In the genomic region with DNA sequence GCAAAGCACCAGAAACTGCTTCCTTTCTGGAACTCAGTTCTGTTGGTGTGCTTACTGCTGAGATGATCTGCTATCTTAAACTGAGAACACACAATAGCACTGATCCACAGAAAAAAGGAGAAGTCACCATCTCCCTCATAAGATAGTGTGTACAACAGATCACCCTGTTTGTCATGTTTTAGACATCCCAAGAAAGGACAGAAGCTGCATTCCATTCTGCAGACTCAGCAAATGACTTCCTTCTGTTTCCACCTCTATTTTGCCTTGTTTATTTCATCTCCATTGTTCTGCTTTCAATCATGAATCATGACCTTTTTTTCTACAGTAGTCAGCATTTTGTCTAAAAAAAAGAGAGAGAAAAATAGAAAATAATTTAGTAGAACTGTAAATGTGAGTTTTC, we compare ENCODE assay signal across 1 cellular context.
TF ChIP-seq lines count a peak whose summit lies in the region.

No MANE protein-coding gene starts in this region.

TF ChIP-seq in SK-N-SH, 30 proteins besides CTCF, POLR2A, EP300 and RAD21 (continued from another document):
- TF ChIP-seq, protein P1, sequence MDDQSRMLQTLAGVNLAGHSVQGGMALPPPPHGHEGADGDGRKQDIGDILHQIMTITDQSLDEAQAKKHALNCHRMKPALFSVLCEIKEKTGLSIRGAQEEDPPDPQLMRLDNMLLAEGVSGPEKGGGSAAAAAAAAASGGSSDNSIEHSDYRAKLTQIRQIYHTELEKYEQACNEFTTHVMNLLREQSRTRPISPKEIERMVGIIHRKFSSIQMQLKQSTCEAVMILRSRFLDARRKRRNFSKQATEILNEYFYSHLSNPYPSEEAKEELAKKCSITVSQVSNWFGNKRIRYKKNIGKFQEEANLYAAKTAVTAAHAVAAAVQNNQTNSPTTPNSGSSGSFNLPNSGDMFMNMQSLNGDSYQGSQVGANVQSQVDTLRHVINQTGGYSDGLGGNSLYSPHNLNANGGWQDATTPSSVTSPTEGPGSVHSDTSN (IDR thresholded peaks at IDR 0.05), result 0 out of 2 replicates have a peak, but pooled peaks have one; percentile 22
- TF ChIP-seq, protein P2, sequence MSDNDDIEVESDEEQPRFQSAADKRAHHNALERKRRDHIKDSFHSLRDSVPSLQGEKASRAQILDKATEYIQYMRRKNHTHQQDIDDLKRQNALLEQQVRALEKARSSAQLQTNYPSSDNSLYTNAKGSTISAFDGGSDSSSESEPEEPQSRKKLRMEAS (IDR thresholded peaks at IDR 0.05; ENCODE audit: low read depth), result no peak
- no peak for TF ChIP-seq MEF2A (IDR thresholded peaks at IDR 0.05; ENCODE audit: borderline replicate concordance, low read depth)
- TF ChIP-seq, protein P3, sequence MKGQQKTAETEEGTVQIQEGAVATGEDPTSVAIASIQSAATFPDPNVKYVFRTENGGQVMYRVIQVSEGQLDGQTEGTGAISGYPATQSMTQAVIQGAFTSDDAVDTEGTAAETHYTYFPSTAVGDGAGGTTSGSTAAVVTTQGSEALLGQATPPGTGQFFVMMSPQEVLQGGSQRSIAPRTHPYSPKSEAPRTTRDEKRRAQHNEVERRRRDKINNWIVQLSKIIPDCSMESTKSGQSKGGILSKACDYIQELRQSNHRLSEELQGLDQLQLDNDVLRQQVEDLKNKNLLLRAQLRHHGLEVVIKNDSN (IDR thresholded peaks at IDR 0.05; ENCODE audit: borderline replicate concordance, low read depth), result no peak
- TF ChIP-seq NFIC (IDR thresholded peaks at IDR 0.05; ENCODE audit: borderline replicate concordance), result no peak
- no peak for TF ChIP-seq GABPA (IDR thresholded peaks at IDR 0.05; ENCODE audit: low read depth)
